ENCODE assay signal across 8 cellular contexts in genomic region chr20:50339196-50339901, GRCh38.
DNase-seq lines count a peak whose midpoint lies in the region; ATAC-seq and TF ChIP-seq lines count a peak whose summit lies in the region.

No MANE protein-coding gene starts in this region.

- H3K4me1 ChIP-seq in lower lobe of right lung (peaks cover 34% of the 10 kb centered on the region), upper lobe of left lung (peaks cover 24 to 33% (median 28%) of the 10 kb centered on the region in 4 donors)

- H3K36me3 ChIP-seq in lower lobe of right lung (no peaks in the 10 kb centered on the region), upper lobe of left lung (no peaks in the 10 kb centered on the region)

- intact Hi-C loops in cardiac septum (cut with DNase I) (no loop called here), left ventricle myocardium superior (cut with micrococcal nuclease) (no loop called here), lower lobe of right lung (cut with DNase I) (no loop called here)

- H3K27me3 ChIP-seq in lower lobe of right lung (ENCODE audit: low read depth) (no peaks in the 10 kb centered on the region), upper lobe of left lung (no peaks in the 10 kb centered on the region)

- H3K36me3 Mint-ChIP-seq in activated naive CD8-positive, alpha-beta T cell treated with anti-CD3 and anti-CD28 coated beads, Interleukin-2, amount 50 U/mL, for 24 hours (ENCODE audit: low read depth) = no peaks in the 10 kb centered on the region

- TF ChIP-seq EP300 in upper lobe of left lung (IDR thresholded peaks at IDR 0.05) = no peak

- peak overlapping the region; percentile 66 for H3K4me3 Mint-ChIP-seq in activated naive CD8-positive, alpha-beta T cell treated with anti-CD3 and anti-CD28 coated beads, Interleukin-2, amount 50 U/mL, for 24 hours

- no peaks in the 10 kb centered on the region for H3K9me3 ChIP-seq in lower lobe of right lung
- H3K9me3 ChIP-seq in upper lobe of left lung = no peaks in the 10 kb centered on the region

- WGBS in upper lobe of left lung, 2 donors = 48 to 64% methylated on average over 6 of the region's 6 CpGs

- peak; percentile 69 for DNase-seq in cardiac septum (ENCODE audit: low spot score)
- no peak for DNase-seq in left ventricle myocardium superior
- DNase-seq in activated naive CD8-positive, alpha-beta T cell treated with anti-CD3 and anti-CD28 coated beads, Interleukin-2, amount 50 U/mL, for 24 hours = peak; percentile 52
- no peak for DNase-seq in lower lobe of right lung
- no peak for DNase-seq in upper lobe of left lung
- DNase-seq in OCI-M2 (lab: John Stamatoyannopoulos, UW; ENCODE audit: unreplicated experiment) = no peak

- H3K27ac ChIP-seq in lower lobe of right lung (peak overlapping the region; percentile 60), upper lobe of left lung (peak overlapping the region; percentile 54 to 86 (median 80))

- no peaks in the 10 kb centered on the region for H3K9me3 Mint-ChIP-seq in activated naive CD8-positive, alpha-beta T cell treated with anti-CD3 and anti-CD28 coated beads, Interleukin-2, amount 50 U/mL, for 24 hours

- H3K4me3 ChIP-seq in lower lobe of right lung = no peak overlapping the region
- H3K4me3 ChIP-seq in upper lobe of left lung = no peak overlapping the region

- H3K27me3 Mint-ChIP-seq in activated naive CD8-positive, alpha-beta T cell treated with anti-CD3 and anti-CD28 coated beads, Interleukin-2, amount 50 U/mL, for 24 hours = peaks cover 2% of the 10 kb centered on the region

- TF ChIP-seq POLR2A in upper lobe of left lung (IDR thresholded peaks at IDR 0.05) = no peak

- H3K27ac Mint-ChIP-seq in activated naive CD8-positive, alpha-beta T cell treated with anti-CD3 and anti-CD28 coated beads, Interleukin-2, amount 50 U/mL, for 24 hours = peak overlapping the region; percentile 96

- peaks cover 43% of the 10 kb centered on the region for H3K4me1 Mint-ChIP-seq in activated naive CD8-positive, alpha-beta T cell treated with anti-CD3 and anti-CD28 coated beads, Interleukin-2, amount 50 U/mL, for 24 hours

- no peak for TF ChIP-seq CTCF in lower lobe of right lung (IDR thresholded peaks at IDR 0.05)
- TF ChIP-seq CTCF in upper lobe of left lung (IDR thresholded peaks at IDR 0.05) = no peak

- ATAC-seq in left ventricle myocardium superior (no peak), lower lobe of right lung (no peak), upper lobe of left lung (ENCODE audit: low FRiP score in 2 of 2) (peak in 1 of 2 donors; percentile 38), HG02970 (IDR thresholded peaks at IDR 0.05; ENCODE audit: low FRiP score, unreplicated experiment) (no peak), HG02642 (IDR thresholded peaks at IDR 0.05; ENCODE audit: poor library complexity, unreplicated experiment) (no peak)
- ATAC-seq in activated naive CD8-positive, alpha-beta T cell treated with anti-CD3 and anti-CD28 coated beads, Interleukin-2, amount 50 U/mL, for 24 hours = peak; percentile 5

Comparison
In these comparisons a context has a peak if more than half of its experiments do, and no peak if none do; other contexts are left out.
1. DNase-seq: peak in cardiac septum (single experiment) and activated naive CD8-positive, alpha-beta T cell treated with anti-CD3 and anti-CD28 coated beads, Interleukin-2, amount 50 U/mL, for 24 hours (single experiment); none in left ventricle myocardium superior (single experiment), lower lobe of right lung (single experiment), upper lobe of left lung (0 of 2) and OCI-M2 (single experiment).